Comparison of ENCODE assay signal across 14 cellular contexts in genomic region chr18:52936931-52937330, GRCh38.
A peak's percentile ranks its signal among the peaks of the same experiment; 100 is the strongest.
DNase-seq lines count a peak whose midpoint lies in the region; ATAC-seq and TF ChIP-seq lines count a peak whose summit lies in the region.
"Had no signal": no experiment of that assay in that cellular context is flagged by ENCODE, and none has a peak within 500 bp of the region (broad histone marks: within the 10 kb centered on the region; RNA-seq: fewer than 3 reads in every experiment).

No MANE protein-coding gene starts in this region.

- H3K27me3 ChIP-seq in foreskin keratinocyte (no peaks in the 10 kb centered on the region), H9 (ENCODE audit: insufficient read depth, low read length) (no peaks in the 10 kb centered on the region), sigmoid colon (no peaks in the 10 kb centered on the region)

- ATAC-seq in foreskin keratinocyte = peak; percentile 46
- ATAC-seq in stimulated activated naive B cell treated with anti-CD40 and anti-IgM and Interleukin-4, amounts not matched to agents 10 μg/mL and 1 μg/mL and 100 μg/mL, for 72 hours (replicated peaks) = no peak
- ATAC-seq: Panc1 had no signal

- no peak overlapping the region for H3K14ac ChIP-seq in H9 (ENCODE audit: insufficient read depth, low read length)

- no peak overlapping the region for H2BK120ac ChIP-seq in H9 (ENCODE audit: low read depth, low read length, poor library complexity, severe bottlenecking)

- H3K9me3 ChIP-seq in H9 (ENCODE audit: control insufficient read depth, low read depth, low read length) (no peaks in the 10 kb centered on the region), sigmoid colon (no peaks in the 10 kb centered on the region)

- H3K56ac ChIP-seq in H9 (ENCODE audit: insufficient read length, low read depth, low read length) = no peak overlapping the region

- no peak overlapping the region for H2AK5ac ChIP-seq in H9 (ENCODE audit: insufficient read length, low read length)

- no peaks in the 10 kb centered on the region for H3K27me3 Mint-ChIP-seq in stimulated activated naive B cell treated with anti-CD40 and anti-IgM and Interleukin-4, amounts not matched to agents 10 μg/mL and 1 μg/mL and 100 μg/mL, for 72 hours
- no peaks in the 10 kb centered on the region; the same call in 1 of the 2 replicates for H3K27me3 Mint-ChIP-seq in H9 (ENCODE audit: low read depth)
- H3K27me3 Mint-ChIP-seq: CD4-positive, CD25-positive, alpha-beta regulatory T cell had no signal

- H3K27ac Mint-ChIP-seq in stimulated activated naive B cell treated with anti-CD40 and anti-IgM and Interleukin-4, amounts not matched to agents 10 μg/mL and 1 μg/mL and 100 μg/mL, for 72 hours = no peak overlapping the region
- H3K27ac Mint-ChIP-seq in H9 = no peak overlapping the region
- H3K27ac Mint-ChIP-seq: CD4-positive, CD25-positive, alpha-beta regulatory T cell had no signal

- H3K9me3 Mint-ChIP-seq in stimulated activated naive B cell treated with anti-CD40 and anti-IgM and Interleukin-4, amounts not matched to agents 10 μg/mL and 1 μg/mL and 100 μg/mL, for 72 hours = peaks cover 0 to 1% of the 10 kb centered on the region in 2 donors
- no peaks in the 10 kb centered on the region for H3K9me3 Mint-ChIP-seq in H9

- H3K4me2 ChIP-seq in H9 (ENCODE audit: insufficient read depth, insufficient read length, low read length) = no peak overlapping the region

- H3K23me2 ChIP-seq in H9 (ENCODE audit: insufficient read length, low read depth, low read length, poor library complexity, severe bottlenecking) = no peaks in the 10 kb centered on the region

- no peak overlapping the region for H3K4ac ChIP-seq in H9 (ENCODE audit: low read depth, low read length)

- no peak for TF ChIP-seq POLR2A in sigmoid colon (IDR thresholded peaks at IDR 0.05)

- TF ChIP-seq CTCF in foreskin keratinocyte (conservative IDR thresholded peaks at IDR 0.05) (no peak), GM10248 (IDR thresholded peaks at IDR 0.05; ENCODE audit: control extremely low read depth, extremely low read depth, low read depth, missing control alignments) (no peak), H9 (conservative IDR thresholded peaks at IDR 0.05) (no peak), sigmoid colon (IDR thresholded peaks at IDR 0.05) (no peak)

- no peak overlapping the region for H2BK15ac ChIP-seq in H9 (ENCODE audit: low read depth, low read length)

- intact Hi-C loops in sigmoid colon (cut with DNase I) = no loop called here

- DNase-seq in DMS53 (lab: John Stamatoyannopoulos, UW) (peak; percentile 95), NCI-H2171 treated with DMSO at 0.1 percent for 48 hours (lab: John Stamatoyannopoulos, UW) (peak; percentile 71), astrocyte of the hippocampus (ENCODE audit: low read depth, low spot score) (peak; percentile 2), foreskin keratinocyte (peak; percentile 22 to 73), GM10248 (ENCODE audit: extremely low spot score) (no peak), H9 (no peak), sigmoid colon (no peak)
- no peak for DNase-seq in stimulated activated naive B cell treated with anti-CD40 and anti-IgM and Interleukin-4, amounts not matched to agents 10 μg/mL and 1 μg/mL and 100 μg/mL, for 72 hours
- DNase-seq: CD4-positive, CD25-positive, alpha-beta regulatory T cell; HCEC 1CT; NCI-H1436 treated with DMSO at 0.1 percent for 48 hours; NCI-H345; SHP77 had no signal

- no peak overlapping the region for H4K91ac ChIP-seq in H9 (ENCODE audit: insufficient read length, low read depth, low read length)

- no peaks in the 10 kb centered on the region for H4K20me1 ChIP-seq in H9 (ENCODE audit: control insufficient read depth, insufficient read depth, insufficient read length)

- no peak overlapping the region for H3K4me3 Mint-ChIP-seq in stimulated activated naive B cell treated with anti-CD40 and anti-IgM and Interleukin-4, amounts not matched to agents 10 μg/mL and 1 μg/mL and 100 μg/mL, for 72 hours
- H3K4me3 Mint-ChIP-seq in H9 = no peak overlapping the region

- H2BK12ac ChIP-seq in H9 (ENCODE audit: insufficient read length, low read depth, low read length) = no peak overlapping the region

- no CpG with 5 or more reads among the region's 1 CpG for WGBS in H9 (ENCODE audit: extremely low coverage, insufficient read length, low lambda C conversion rate)
- whole genome bisulfite sequencing in sigmoid colon, 2 donors = 12 to 31% methylated on average over 1 of the region's 1 CpG

- no peak overlapping the region for H3K18ac ChIP-seq in H9 (ENCODE audit: insufficient read length, low read depth, low read length)

- no peak overlapping the region for H3K23ac ChIP-seq in H9 (ENCODE audit: insufficient read length, low read depth, low read length)

- no peaks in the 10 kb centered on the region for H3K79me1 ChIP-seq in H9 (ENCODE audit: insufficient read depth, low read depth, low read length, poor library complexity, severe bottlenecking)

- no peak for TF ChIP-seq EP300 in sigmoid colon (IDR thresholded peaks at IDR 0.05)

- no peak overlapping the region for H3K4me3 ChIP-seq in sigmoid colon

- H3K27ac ChIP-seq in foreskin keratinocyte (no peak overlapping the region), H9 (ENCODE audit: insufficient read length, low read depth, low read length) (no peak overlapping the region), sigmoid colon (no peak overlapping the region)

- no peak overlapping the region for H3K9ac ChIP-seq in H9 (ENCODE audit: extremely low read depth, insufficient read length, low read length)

- H3K36me3 Mint-ChIP-seq in stimulated activated naive B cell treated with anti-CD40 and anti-IgM and Interleukin-4, amounts not matched to agents 10 μg/mL and 1 μg/mL and 100 μg/mL, for 72 hours = no peaks in the 10 kb centered on the region
- H3K36me3 Mint-ChIP-seq in H9 (ENCODE audit: insufficient read depth in 1 of 3, low read depth in 3 of 3) = no peaks in the 10 kb centered on the region
- H3K36me3 Mint-ChIP-seq: CD4-positive, CD25-positive, alpha-beta regulatory T cell had no signal

- H4K8ac ChIP-seq in H9 (replicated peaks; ENCODE audit: insufficient read length, low read depth, low read length) = no peak overlapping the region

- no peak overlapping the region for H3T11ph ChIP-seq in H9 (ENCODE audit: low read length)

- no peak overlapping the region for H2BK20ac ChIP-seq in H9 (ENCODE audit: low read depth, low read length, poor library complexity, severe bottlenecking)

- H3K4me1 ChIP-seq in foreskin keratinocyte = no peaks in the 10 kb centered on the region
- H3K4me1 ChIP-seq in H9 (ENCODE audit: insufficient read depth, low read length) = no peaks in the 10 kb centered on the region
- no peaks in the 10 kb centered on the region for H3K4me1 ChIP-seq in sigmoid colon

- H2AFZ ChIP-seq in H9 (ENCODE audit: low read length) = no peak overlapping the region

- no peaks in the 10 kb centered on the region for H3K79me2 ChIP-seq in H9 (ENCODE audit: insufficient read depth, low read length)

- POLR2A ChIA-PET in GM10248 (lab: Yijun Ruan, JAX) = no interaction called here

- H3K36me3 ChIP-seq in sigmoid colon = no peaks in the 10 kb centered on the region

- no peaks in the 10 kb centered on the region for H3K4me1 Mint-ChIP-seq in stimulated activated naive B cell treated with anti-CD40 and anti-IgM and Interleukin-4, amounts not matched to agents 10 μg/mL and 1 μg/mL and 100 μg/mL, for 72 hours
- H3K4me1 Mint-ChIP-seq in H9 = no peaks in the 10 kb centered on the region
- H3K4me1 Mint-ChIP-seq: CD4-positive, CD25-positive, alpha-beta regulatory T cell had no signal

- no peak overlapping the region for H4K5ac ChIP-seq in H9 (ENCODE audit: insufficient read length, low read depth, low read length)

- no peak overlapping the region for H2BK5ac ChIP-seq in H9 (ENCODE audit: insufficient read length, low read length)

- CTCF ChIA-PET in GM10248 (lab: Yijun Ruan, JAX) = no interaction called here

Comparison
In these comparisons a context has a peak if more than half of its experiments do, and no peak if none do; other contexts are left out.
1. DNase-seq: peak in DMS53 (single experiment), NCI-H2171 treated with DMSO at 0.1 percent for 48 hours (single experiment), astrocyte of the hippocampus (single experiment) and foreskin keratinocyte (2 of 2); none in GM10248 (single experiment), stimulated activated naive B cell treated with anti-CD40 and anti-IgM and Interleukin-4, amounts not matched to agents 10 μg/mL and 1 μg/mL and 100 μg/mL, for 72 hours (single experiment), H9 (single experiment) and sigmoid colon (single experiment).